In genomic region chr6:85865665-85866372, GRCh38 we compare ENCODE assay signal across 9 cellular contexts.
DNase-seq lines count a peak whose midpoint lies in the region; ATAC-seq and TF ChIP-seq lines count a peak whose summit lies in the region.
"Had no signal": no experiment of that assay in that cellular context is flagged by ENCODE, and none has a peak within 500 bp of the region (broad histone marks: within the 10 kb centered on the region; RNA-seq: fewer than 3 reads in every experiment).

No MANE protein-coding gene starts in this region.

- peak in 1 of 3 donors; percentile 10 for DNase-seq in CD4-positive, CD25-positive, alpha-beta regulatory T cell
- DNase-seq in GM20000 (ENCODE audit: low spot score): peak; percentile 16
- peak; percentile 84 for DNase-seq in MCF 10A (ENCODE audit: unreplicated experiment)
- DNase-seq in NCI-H345 (lab: John Stamatoyannopoulos, UW): no peak
- no peak for DNase-seq in activated T-cell treated with anti-CD3 and anti-CD28 coated beads for 4 hours
- no peak for DNase-seq in superior temporal gyrus (ENCODE audit: extremely low spot score)
- DNase-seq: naive B cell had no signal

- H3K27ac Mint-ChIP-seq in CD4-positive, CD25-positive, alpha-beta regulatory T cell: no peak overlapping the region
- no peak overlapping the region for H3K27ac Mint-ChIP-seq in MCF 10A (ENCODE audit: low read depth, unreplicated experiment)
- H3K27ac Mint-ChIP-seq: naive B cell had no signal

- H3K27me3 Mint-ChIP-seq in CD4-positive, CD25-positive, alpha-beta regulatory T cell: no peaks in the 10 kb centered on the region
- H3K27me3 Mint-ChIP-seq in MCF 10A (ENCODE audit: insufficient read depth, unreplicated experiment): no peaks in the 10 kb centered on the region
- H3K27me3 Mint-ChIP-seq: naive B cell had no signal

- POLR2A ChIA-PET in MCF 10A (lab: Yijun Ruan, JAX): interaction anchor here (0.6 to 0.8 kb wide), 2 partner anchors 74 to 188 kb away, joined by 3 to 4 read pairs; no protein-coding TSS in a partner anchor

- H3K27me3 ChIP-seq in CD4-positive, CD25-positive, alpha-beta regulatory T cell (ENCODE audit: control insufficient read depth, insufficient read depth, low read length): no peaks in the 10 kb centered on the region

- H3K4me1 ChIP-seq in CD4-positive, CD25-positive, alpha-beta regulatory T cell (ENCODE audit: control insufficient read depth, insufficient read depth, low read length, poor library complexity, severe bottlenecking): no peaks in the 10 kb centered on the region
- peaks cover 5% of the 10 kb centered on the region for H3K4me1 ChIP-seq in mesodermal cell (ENCODE audit: control insufficient read depth, insufficient read depth, low read length, poor library complexity, severe bottlenecking)

- intact Hi-C loops in MCF 10A (cut with micrococcal nuclease): no loop called here

- no peak for ATAC-seq in CD4-positive, CD25-positive, alpha-beta regulatory T cell (ENCODE audit: low read depth in 2 of 2)

- H3K36me3 Mint-ChIP-seq in CD4-positive, CD25-positive, alpha-beta regulatory T cell: no peaks in the 10 kb centered on the region
- H3K36me3 Mint-ChIP-seq in MCF 10A (ENCODE audit: insufficient read depth, unreplicated experiment): no peaks in the 10 kb centered on the region
- H3K36me3 Mint-ChIP-seq: naive B cell had no signal

- H3K9me3 ChIP-seq in CD4-positive, CD25-positive, alpha-beta regulatory T cell (ENCODE audit: control insufficient read depth in 2 of 2, low read length in 2 of 2): no peaks in the 10 kb centered on the region
- no peaks in the 10 kb centered on the region for H3K9me3 ChIP-seq in KOPT-K1 (ENCODE audit: insufficient read depth, low read length, poor library complexity, severe bottlenecking)
- H3K9me3 ChIP-seq in mesodermal cell (ENCODE audit: control insufficient read depth, low read length): no peaks in the 10 kb centered on the region

- TF ChIP-seq CTCF in GM20000 (IDR thresholded peaks at IDR 0.05; ENCODE audit: extremely low read depth, missing control alignments): no peak
- TF ChIP-seq CTCF in MCF 10A (IDR thresholded peaks at IDR 0.05; ENCODE audit: unreplicated experiment): no peak

- no peak overlapping the region for H3K27ac ChIP-seq in CD4-positive, CD25-positive, alpha-beta regulatory T cell (ENCODE audit: insufficient read depth, low read length, poor library complexity, severe bottlenecking)
- H3K27ac ChIP-seq in KOPT-K1 (ENCODE audit: low read depth, low read length, poor library complexity, severe bottlenecking) (peak overlapping the region; percentile 61), mesodermal cell (ENCODE audit: low read depth, low read length, severe bottlenecking) (peak overlapping the region; percentile 5)

- CTCF ChIA-PET in MCF 10A (lab: Yijun Ruan, JAX): interaction anchor here (0.6 to 1.3 kb wide), 4 partner anchors 12 to 767 kb away, joined by 3 to 5 read pairs (median 4); no protein-coding TSS in a partner anchor

- BruUV-seq in MCF 10A (replicated peaks; lab: Mats Ljungman, UMichigan): no TSS peak

- peaks cover 0 to 2% (median 0%) of the 10 kb centered on the region in 4 donors for H3K4me1 Mint-ChIP-seq in CD4-positive, CD25-positive, alpha-beta regulatory T cell
- H3K4me1 Mint-ChIP-seq in MCF 10A (ENCODE audit: insufficient read depth, unreplicated experiment): no peaks in the 10 kb centered on the region
- H3K4me1 Mint-ChIP-seq: naive B cell had no signal

- WGBS in mesodermal cell (ENCODE audit: insufficient coverage in 2 of 2), 2 experiments: 47 to 54% methylated on average over 4 to 5 of the region's 7 CpGs

- peak overlapping the region; percentile 66 for H3K4me3 ChIP-seq in CD4-positive, CD25-positive, alpha-beta regulatory T cell (ENCODE audit: low read depth, low read length)
- no peak overlapping the region for H3K4me3 ChIP-seq in mesodermal cell (ENCODE audit: extremely low read depth, insufficient read depth, low read length, poor library complexity, severe bottlenecking)

- H3K36me3 ChIP-seq in CD4-positive, CD25-positive, alpha-beta regulatory T cell (ENCODE audit: control insufficient read depth, insufficient read depth, low read length): no peaks in the 10 kb centered on the region
- no peaks in the 10 kb centered on the region for H3K36me3 ChIP-seq in KOPT-K1 (ENCODE audit: insufficient read depth, low read length)
- no peaks in the 10 kb centered on the region for H3K36me3 ChIP-seq in mesodermal cell (ENCODE audit: control insufficient read depth, insufficient read depth, low read length)

- peaks cover 0 to 4% (median 0%) of the 10 kb centered on the region in 7 donors for H3K9me3 Mint-ChIP-seq in CD4-positive, CD25-positive, alpha-beta regulatory T cell
- H3K9me3 Mint-ChIP-seq in MCF 10A (ENCODE audit: unreplicated experiment): no peaks in the 10 kb centered on the region

- H3K4me3 Mint-ChIP-seq in CD4-positive, CD25-positive, alpha-beta regulatory T cell: no peak overlapping the region
- no peak overlapping the region for H3K4me3 Mint-ChIP-seq in MCF 10A (ENCODE audit: unreplicated experiment)

Comparison
In these comparisons a context has a peak if more than half of its experiments do, and no peak if none do; other contexts are left out.
1. DNase-seq: peak in GM20000 (single experiment) and MCF 10A (single experiment); none in NCI-H345 (single experiment), activated T-cell treated with anti-CD3 and anti-CD28 coated beads for 4 hours (single experiment) and superior temporal gyrus (single experiment).